Comparison of ENCODE assay signal across 39 cellular contexts in the genomic region with DNA sequence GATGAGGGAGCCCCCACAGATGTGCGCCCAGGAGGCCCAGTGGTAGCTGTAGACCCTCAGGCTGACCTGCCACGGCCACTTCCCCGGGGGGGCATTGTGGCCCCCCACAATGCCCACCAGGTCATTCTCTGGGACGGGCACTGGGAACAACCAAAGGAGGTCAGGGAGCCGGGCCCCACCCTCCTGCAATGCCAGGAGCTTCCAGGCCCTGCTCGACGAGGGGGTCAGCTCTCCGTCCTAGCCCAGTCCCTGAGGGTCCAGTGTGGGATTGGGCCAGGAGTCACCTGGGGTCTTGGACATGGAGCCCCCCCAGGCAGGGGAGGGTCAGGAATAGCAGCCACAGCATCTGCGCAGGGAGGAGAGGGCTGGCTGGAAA. TPM values are rescaled to one million over a fixed set of nuclear protein-coding genes. Genes with fewer than 3 reads are reported as not detected.
"Had no signal": no experiment of that assay in that cellular context is flagged by ENCODE, and none has a peak within 500 bp of the region (broad histone marks: within the 10 kb centered on the region; RNA-seq: fewer than 3 reads in every experiment).

No MANE protein-coding gene starts in this region.

- H3K4me1 ChIP-seq: adrenal gland had no signal

- DNase-seq: activated B cell treated with CpG ODN at 0.5 μM for 24 hours; activated CD4-positive, alpha-beta memory T cell treated with anti-CD3 and anti-CD28 coated beads for 36 hours; activated CD4-positive, alpha-beta T cell treated with anti-CD3 and anti-CD28 coated beads for 4 hours; activated CD4-positive, alpha-beta T cell treated with anti-CD3 and anti-CD28 coated beads, Interleukin-2, amount 10 ng/mL, durations not matched to agents 24 days and 14 days; activated CD4-positive, alpha-beta T cell treated with anti-CD3 and anti-CD28 coated beads, Interleukin-2, amount 50 U/mL, for 1 hour; activated CD4-positive, alpha-beta T cell treated with anti-CD3 and anti-CD28 coated beads, Interleukin-2, amount 50 U/mL, for 4 hours; activated CD4-positive, CD25-positive, alpha-beta regulatory T cell treated with anti-CD3 and anti-CD28 coated beads, Interleukin-2, amount 50 U/mL, for 72 hours; activated CD8-positive, alpha-beta memory T cell treated with anti-CD3 and anti-CD28 coated beads, Interleukin-2, amount 50 U/mL, for 4 hours; activated CD8-positive, alpha-beta T cell treated with anti-CD3 and anti-CD28 coated beads for 36 hours; activated effector memory CD4-positive, alpha-beta T cell treated with anti-CD3 and anti-CD28 coated beads, Interleukin-2, amount 50 U/mL, for 16 hours; activated gamma-delta T cell treated with Interleukin-2 at 50 U/mL for 16 hours; activated naive CD4-positive, alpha-beta T cell; activated naive CD4-positive, alpha-beta T cell treated with anti-CD3 and anti-CD28 coated beads for 36 hours; activated naive CD8-positive, alpha-beta T cell treated with anti-CD3 and anti-CD28 coated beads for 36 hours; activated T-cell treated with anti-CD3 and anti-CD28 coated beads for 4 hours; activated T-cell treated with anti-CD3 and anti-CD28 coated beads, Interleukin-2, amount 50 U/mL, for 1 hour; activated T-cell treated with anti-CD3 and anti-CD28 coated beads, Interleukin-2, amount 50 U/mL, for 4 hours; activated T-cell treated with anti-CD3 and anti-CD28 coated beads, Interleukin-2, amount 50 U/mL, for 72 hours; adrenal gland; amniotic stem cell; aorta; body of pancreas; brain microvascular endothelial cell; caudate nucleus; cerebellar nuclear complex; T-helper 1 cell; T-helper 2 cell; T-helper 9 cell had no signal

- H3K4me3 Mint-ChIP-seq: activated B cell treated with CpG ODN at 0.5 μM for 24 hours; activated CD4-positive, alpha-beta memory T cell treated with anti-CD3 and anti-CD28 coated beads for 36 hours; activated CD4-positive, alpha-beta T cell treated with anti-CD3 and anti-CD28 coated beads, Interleukin-2, amount 10 ng/mL, durations not matched to agents 24 days and 14 days; activated CD8-positive, alpha-beta T cell treated with anti-CD3 and anti-CD28 coated beads for 36 hours; activated naive CD4-positive, alpha-beta T cell treated with anti-CD3 and anti-CD28 coated beads for 36 hours; activated naive CD8-positive, alpha-beta T cell treated with anti-CD3 and anti-CD28 coated beads for 36 hours; activated T-cell treated with anti-CD3 and anti-CD28 coated beads, Interleukin-2, amount 50 U/mL, for 4 hours; activated T-cell treated with anti-CD3 and anti-CD28 coated beads, Interleukin-2, amount 50 U/mL, for 72 hours; activated T-helper 1 cell treated with anti-CD3 and anti-CD28 coated beads, Interleukin-12 subunit alpha, Interleukin-12 subunit beta, Interleukin-2, Interleukin-4 antibody, amounts not matched to agents 30 ng/mL and 10 ng/mL and 1 ng/mL, durations not matched to agents 14 hours and 24 hours and 36 hours; activated T-helper 17 cell treated with anti-CD3 and anti-CD28 coated beads, Interleukin-2, amount 50 U/mL, for 72 hours; central memory CD8-positive, alpha-beta T cell; T-helper 1 cell treated with Interleukin-12 subunit alpha and Interleukin-12 subunit beta and Interleukin-4 antibody, amounts not matched to agents 30 μg/mL and 1 μg/mL, for 36 hours; T-helper 2 cell treated with Interferon-gamma antibody and Interleukin-4, amounts not matched to agents 5 μg/mL and 100 μg/mL, for 36 hours had no signal

- H3K9me3 ChIP-seq: adrenal gland, body of pancreas had no signal

- H3K9me3 Mint-ChIP-seq: activated B cell treated with CpG ODN at 0.5 μM for 24 hours; activated T-cell treated with anti-CD3 and anti-CD28 coated beads, Interleukin-2, amount 50 U/mL, for 4 hours had no signal

- ATAC-seq: activated CD8-positive, alpha-beta T cell treated with anti-CD3 and anti-CD28 coated beads for 36 hours; activated naive CD4-positive, alpha-beta T cell treated with anti-CD3 and anti-CD28 coated beads, Interleukin-2, amount 50 U/mL, for 72 hours; activated T-cell treated with anti-CD3 and anti-CD28 coated beads, Interleukin-2, amount 50 U/mL, for 4 hours; activated T-cell treated with anti-CD3 and anti-CD28 coated beads, Interleukin-2, amount 50 U/mL, for 72 hours; activated T-helper 17 cell treated with anti-CD3 and anti-CD28 coated beads, Interleukin-2, amount 50 U/mL, for 72 hours; body of pancreas had no signal

- FAIRE-seq: astrocyte, TTC549 had no signal

- H3K27ac ChIP-seq: adrenal gland, body of pancreas, brain microvascular endothelial cell, breast epithelium, VCaP had no signal

- H3K36me3 Mint-ChIP-seq: activated CD4-positive, alpha-beta memory T cell treated with anti-CD3 and anti-CD28 coated beads for 36 hours; activated naive CD4-positive, alpha-beta T cell treated with anti-CD3 and anti-CD28 coated beads, Interleukin-2, amount 50 U/mL, for 72 hours; activated naive CD8-positive, alpha-beta T cell treated with anti-CD3 and anti-CD28 coated beads for 36 hours had no signal

- H3K27ac Mint-ChIP-seq: activated B cell treated with CpG ODN at 0.5 μM for 24 hours; activated CD4-positive, alpha-beta memory T cell treated with anti-CD3 and anti-CD28 coated beads for 36 hours; activated CD4-positive, alpha-beta T cell treated with anti-CD3 and anti-CD28 coated beads, Interleukin-2, amount 10 ng/mL, durations not matched to agents 24 days and 14 days; activated CD8-positive, alpha-beta T cell treated with anti-CD3 and anti-CD28 coated beads for 36 hours; activated naive CD4-positive, alpha-beta T cell treated with anti-CD3 and anti-CD28 coated beads for 36 hours; activated naive CD4-positive, alpha-beta T cell treated with anti-CD3 and anti-CD28 coated beads, Interleukin-2, amount 50 U/mL, for 72 hours; activated naive CD8-positive, alpha-beta T cell treated with anti-CD3 and anti-CD28 coated beads for 36 hours; activated T-cell treated with anti-CD3 and anti-CD28 coated beads, Interleukin-2, amount 50 U/mL, for 72 hours; activated T-helper 1 cell treated with anti-CD3 and anti-CD28 coated beads, Interleukin-12 subunit alpha, Interleukin-12 subunit beta, Interleukin-2, Interleukin-4 antibody, amounts not matched to agents 30 ng/mL and 10 ng/mL and 1 ng/mL, durations not matched to agents 14 hours and 24 hours and 36 hours; activated T-helper 17 cell treated with anti-CD3 and anti-CD28 coated beads, Interleukin-2, amount 50 U/mL, for 72 hours; T-helper 1 cell treated with Interleukin-12 subunit alpha and Interleukin-12 subunit beta and Interleukin-4 antibody, amounts not matched to agents 30 μg/mL and 1 μg/mL, for 36 hours; T-helper 2 cell treated with Interferon-gamma antibody and Interleukin-4, amounts not matched to agents 5 μg/mL and 100 μg/mL, for 36 hours had no signal

- H3K36me3 ChIP-seq: adrenal gland, brain microvascular endothelial cell, breast epithelium had no signal

- H3K4me3 ChIP-seq: adrenal gland, body of pancreas, breast epithelium had no signal

RNA-seq across cellular contexts. Expression of a gene that starts 7.0 kb away (rescaled TPM):
- total RNA-seq: activated B cell treated with CpG ODN at 0.5 μM for 24 hours; activated CD4-positive, alpha-beta memory T cell treated with anti-CD3 and anti-CD28 coated beads for 36 hours; activated CD4-positive, alpha-beta T cell treated with anti-CD3 and anti-CD28 coated beads, Interleukin-2, amount 10 ng/mL, durations not matched to agents 24 days and 14 days; activated CD8-positive, alpha-beta memory T cell treated with anti-CD3 and anti-CD28 coated beads for 36 hours; activated CD8-positive, alpha-beta T cell treated with anti-CD3 and anti-CD28 coated beads for 36 hours; activated naive CD4-positive, alpha-beta T cell treated with anti-CD3 and anti-CD28 coated beads for 36 hours; activated naive CD4-positive, alpha-beta T cell treated with anti-CD3 and anti-CD28 coated beads, Interleukin-2, amount 50 U/mL, for 72 hours; activated naive CD8-positive, alpha-beta T cell treated with anti-CD3 and anti-CD28 coated beads for 36 hours; activated T-cell treated with anti-CD3 and anti-CD28 coated beads, Interleukin-2, amount 50 U/mL, for 72 hours; activated T-helper 1 cell treated with anti-CD3 and anti-CD28 coated beads, Interleukin-12 subunit alpha, Interleukin-12 subunit beta, Interleukin-2, Interleukin-4 antibody, amounts not matched to agents 30 ng/mL and 10 ng/mL and 1 ng/mL, durations not matched to agents 14 hours and 24 hours and 36 hours; activated T-helper 17 cell treated with anti-CD3 and anti-CD28 coated beads, Interleukin-2, amount 50 U/mL, for 72 hours; adrenal gland; aorta; astrocyte had no signal

RNA-seq across cellular contexts. Expression of a gene that starts 22.3 kb away (rescaled TPM):
- total RNA-seq: activated B cell treated with CpG ODN at 0.5 μM for 24 hours; activated CD4-positive, alpha-beta memory T cell treated with anti-CD3 and anti-CD28 coated beads for 36 hours; activated CD4-positive, alpha-beta T cell treated with anti-CD3 and anti-CD28 coated beads, Interleukin-2, amount 10 ng/mL, durations not matched to agents 24 days and 14 days; activated CD8-positive, alpha-beta memory T cell treated with anti-CD3 and anti-CD28 coated beads for 36 hours; activated CD8-positive, alpha-beta T cell treated with anti-CD3 and anti-CD28 coated beads for 36 hours; activated naive CD4-positive, alpha-beta T cell treated with anti-CD3 and anti-CD28 coated beads for 36 hours; activated naive CD8-positive, alpha-beta T cell treated with anti-CD3 and anti-CD28 coated beads for 36 hours; activated T-helper 1 cell treated with anti-CD3 and anti-CD28 coated beads, Interleukin-12 subunit alpha, Interleukin-12 subunit beta, Interleukin-2, Interleukin-4 antibody, amounts not matched to agents 30 ng/mL and 10 ng/mL and 1 ng/mL, durations not matched to agents 14 hours and 24 hours and 36 hours; astrocyte had no signal

RNA-seq across cellular contexts. Expression of a gene that starts 32.9 kb away (rescaled TPM):
- total RNA-seq: activated B cell treated with CpG ODN at 0.5 μM for 24 hours; activated CD4-positive, alpha-beta memory T cell treated with anti-CD3 and anti-CD28 coated beads for 36 hours; activated CD4-positive, alpha-beta T cell treated with anti-CD3 and anti-CD28 coated beads, Interleukin-2, amount 10 ng/mL, durations not matched to agents 24 days and 14 days; activated CD8-positive, alpha-beta memory T cell treated with anti-CD3 and anti-CD28 coated beads for 36 hours; activated CD8-positive, alpha-beta T cell treated with anti-CD3 and anti-CD28 coated beads for 36 hours; activated naive CD4-positive, alpha-beta T cell treated with anti-CD3 and anti-CD28 coated beads for 36 hours; activated naive CD8-positive, alpha-beta T cell treated with anti-CD3 and anti-CD28 coated beads for 36 hours; activated T-helper 1 cell treated with anti-CD3 and anti-CD28 coated beads, Interleukin-12 subunit alpha, Interleukin-12 subunit beta, Interleukin-2, Interleukin-4 antibody, amounts not matched to agents 30 ng/mL and 10 ng/mL and 1 ng/mL, durations not matched to agents 14 hours and 24 hours and 36 hours; activated T-helper 17 cell treated with anti-CD3 and anti-CD28 coated beads, Interleukin-2, amount 50 U/mL, for 72 hours; astrocyte had no signal

RNA-seq across cellular contexts. Expression of a gene that starts 37.8 kb away (rescaled TPM):
- total RNA-seq: activated B cell treated with CpG ODN at 0.5 μM for 24 hours; activated CD4-positive, alpha-beta memory T cell treated with anti-CD3 and anti-CD28 coated beads for 36 hours; activated CD4-positive, alpha-beta T cell treated with anti-CD3 and anti-CD28 coated beads, Interleukin-2, amount 10 ng/mL, durations not matched to agents 24 days and 14 days; activated CD8-positive, alpha-beta memory T cell treated with anti-CD3 and anti-CD28 coated beads for 36 hours; activated CD8-positive, alpha-beta T cell treated with anti-CD3 and anti-CD28 coated beads for 36 hours; activated naive CD4-positive, alpha-beta T cell treated with anti-CD3 and anti-CD28 coated beads for 36 hours; activated naive CD4-positive, alpha-beta T cell treated with anti-CD3 and anti-CD28 coated beads, Interleukin-2, amount 50 U/mL, for 72 hours; activated naive CD8-positive, alpha-beta T cell treated with anti-CD3 and anti-CD28 coated beads for 36 hours; activated T-cell treated with anti-CD3 and anti-CD28 coated beads, Interleukin-2, amount 50 U/mL, for 4 hours; activated T-helper 1 cell treated with anti-CD3 and anti-CD28 coated beads, Interleukin-12 subunit alpha, Interleukin-12 subunit beta, Interleukin-2, Interleukin-4 antibody, amounts not matched to agents 30 ng/mL and 10 ng/mL and 1 ng/mL, durations not matched to agents 14 hours and 24 hours and 36 hours; activated T-helper 17 cell treated with anti-CD3 and anti-CD28 coated beads, Interleukin-2, amount 50 U/mL, for 72 hours; astrocyte; body of pancreas had no signal
